Comparison of ENCODE assay signal across 14 cellular contexts in genomic region chr13:98585398-98585754, GRCh38.
"Had no signal": no experiment of that assay in that cellular context is flagged by ENCODE, and none has a peak within 500 bp of the region (broad histone marks: within the 10 kb centered on the region; RNA-seq: fewer than 3 reads in every experiment).

No MANE protein-coding gene starts in this region.

- H3K36me3 ChIP-seq: adrenal gland, esophagus muscularis mucosa, heart left ventricle, left lung, neural progenitor cell had no signal

- H3K27ac ChIP-seq: esophagus muscularis mucosa, heart left ventricle, left lung, neural progenitor cell had no signal

- H3K27me3 ChIP-seq: adrenal gland, esophagus muscularis mucosa, foreskin keratinocyte, heart left ventricle, left lung, neural progenitor cell had no signal

- H3K4me1 ChIP-seq: neural progenitor cell had no signal

- H3K4me3 ChIP-seq: adrenal gland, esophagus muscularis mucosa, heart left ventricle, left lung, neural progenitor cell, smooth muscle cell had no signal

- H2AFZ ChIP-seq: neural progenitor cell had no signal

- FAIRE-seq: islet of Langerhans had no signal

- H3K9me3 ChIP-seq: adrenal gland, heart left ventricle, left lung had no signal

- H3K9ac ChIP-seq: neural progenitor cell had no signal

- ATAC-seq: left lung, WTC11 had no signal

- DNase-seq: activated CD4-positive, alpha-beta T cell treated with anti-CD3 and anti-CD28 coated beads for 48 hours; activated CD8-positive, alpha-beta memory T cell treated with anti-CD3 and anti-CD28 coated beads for 24 hours; activated naive CD4-positive, alpha-beta T cell treated with anti-CD3 and anti-CD28 coated beads, Interleukin-2, amount 50 U/mL, for 16 hours; cerebellar nuclear complex; heart left ventricle; mesenchymal stem cell had no signal

- H3K4me2 ChIP-seq: neural progenitor cell, smooth muscle cell had no signal
